30 cellular contexts compared by ENCODE assay signal in genomic region chr11:97974798-97975498, GRCh38.
"Had no signal": no experiment of that assay in that cellular context is flagged by ENCODE, and none has a peak within 500 bp of the region (broad histone marks: within the 10 kb centered on the region; RNA-seq: fewer than 3 reads in every experiment).

No MANE protein-coding gene starts in this region.

- H3K27me3 Mint-ChIP-seq: activated CD4-positive, alpha-beta T cell treated with anti-CD3 and anti-CD28 coated beads, Interleukin-2, amount 10 ng/mL, durations not matched to agents 7 days and 5 days; activated naive CD4-positive, alpha-beta T cell treated with anti-CD3 and anti-CD28 coated beads, Interleukin-2, amount 50 U/mL, for 24 hours; activated naive CD8-positive, alpha-beta T cell treated with anti-CD3 and anti-CD28 coated beads, Interleukin-2, amount 10 ng/mL, durations not matched to agents 7 days and 5 days; activated T-cell treated with anti-CD3 and anti-CD28 coated beads, Interleukin-2, amount 50 U/mL, for 24 hours had no signal

- ATAC-seq: activated CD8-positive, alpha-beta T cell treated with anti-CD3 and anti-CD28 coated beads, Interleukin-2, amount 10 ng/mL, durations not matched to agents 7 days and 5 days; body of pancreas; PC-3; Right ventricle myocardium inferior had no signal

- H3K36me3 ChIP-seq: breast epithelium, Peyer's patch had no signal

- H3K9me3 ChIP-seq: body of pancreas, breast epithelium, Peyer's patch had no signal

- H3K27ac ChIP-seq: body of pancreas, breast epithelium, Peyer's patch, RWPE1 had no signal

- H3K4me1 Mint-ChIP-seq: activated CD4-positive, alpha-beta T cell treated with anti-CD3 and anti-CD28 coated beads, Interleukin-2, amount 10 ng/mL, durations not matched to agents 7 days and 5 days; activated naive CD4-positive, alpha-beta T cell treated with anti-CD3 and anti-CD28 coated beads, Interleukin-2, amount 50 U/mL, for 24 hours; activated naive CD8-positive, alpha-beta T cell treated with anti-CD3 and anti-CD28 coated beads, Interleukin-2, amount 10 ng/mL, durations not matched to agents 7 days and 5 days had no signal

- H3K9me3 Mint-ChIP-seq: activated CD4-positive, alpha-beta T cell treated with anti-CD3 and anti-CD28 coated beads, Interleukin-2, amount 10 ng/mL, durations not matched to agents 7 days and 5 days; activated naive CD4-positive, alpha-beta T cell treated with anti-CD3 and anti-CD28 coated beads, Interleukin-2, amount 50 U/mL, for 24 hours; activated naive CD8-positive, alpha-beta T cell treated with anti-CD3 and anti-CD28 coated beads, Interleukin-2, amount 10 ng/mL, durations not matched to agents 7 days and 5 days had no signal

- DNase-seq: activated CD4-positive, alpha-beta T cell treated with anti-CD3 and anti-CD28 coated beads, Interleukin-2, amount 10 ng/mL, durations not matched to agents 7 days and 5 days; activated CD4-positive, alpha-beta T cell treated with anti-CD3 and anti-CD28 coated beads, Interleukin-2, amount 50 U/mL, for 48 hours; activated CD8-positive, alpha-beta T cell treated with anti-CD3 and anti-CD28 coated beads, Interleukin-2, amount 10 ng/mL, durations not matched to agents 7 days and 5 days; activated gamma-delta T cell; activated naive CD4-positive, alpha-beta T cell treated with Interleukin-2 at 50 U/mL for 16 hours; activated naive CD8-positive, alpha-beta T cell treated with anti-CD3 and anti-CD28 coated beads, Interleukin-2, amount 10 ng/mL, durations not matched to agents 7 days and 5 days; activated T-cell treated with anti-CD3 and anti-CD28 coated beads, Interleukin-2, amount 50 U/mL, for 24 hours; amygdala; body of pancreas; MM.1S; MV-4-11; NCI-H1092; NCI-H146; NCI-H187; NCI-H2029 treated with DMSO at 0.1 percent for 48 hours; NCI-H2107; NCI-H2171; NCI-H510A; NCI-H526; NCI-H748 treated with DMSO at 0.1 percent for 48 hours; NK-92 treated with Interleukin-12 subunit alpha and Interleukin-12 subunit beta, amount 100 ng/mL, for 24 hours; PC-3; Peyer's patch; SIG-M5; T1000 had no signal

- H3K36me3 Mint-ChIP-seq: activated naive CD4-positive, alpha-beta T cell treated with anti-CD3 and anti-CD28 coated beads, Interleukin-2, amount 50 U/mL, for 24 hours; activated naive CD8-positive, alpha-beta T cell treated with anti-CD3 and anti-CD28 coated beads, Interleukin-2, amount 10 ng/mL, durations not matched to agents 7 days and 5 days had no signal

- H3K4me3 Mint-ChIP-seq: activated CD4-positive, alpha-beta T cell treated with anti-CD3 and anti-CD28 coated beads, Interleukin-2, amount 10 ng/mL, durations not matched to agents 7 days and 5 days; activated CD8-positive, alpha-beta T cell treated with anti-CD3 and anti-CD28 coated beads, Interleukin-2, amount 10 ng/mL, durations not matched to agents 7 days and 5 days; activated naive CD4-positive, alpha-beta T cell treated with anti-CD3 and anti-CD28 coated beads, Interleukin-2, amount 50 U/mL, for 24 hours; activated naive CD8-positive, alpha-beta T cell treated with anti-CD3 and anti-CD28 coated beads, Interleukin-2, amount 10 ng/mL, durations not matched to agents 7 days and 5 days; activated T-cell treated with anti-CD3 and anti-CD28 coated beads, Interleukin-2, amount 50 U/mL, for 24 hours had no signal

- H3K4me3 ChIP-seq: body of pancreas, breast epithelium, Peyer's patch had no signal

- H3K27me3 ChIP-seq: body of pancreas, breast epithelium, Peyer's patch had no signal

- H3K27ac Mint-ChIP-seq: activated CD4-positive, alpha-beta T cell treated with anti-CD3 and anti-CD28 coated beads, Interleukin-2, amount 10 ng/mL, durations not matched to agents 7 days and 5 days; activated CD8-positive, alpha-beta T cell treated with anti-CD3 and anti-CD28 coated beads, Interleukin-2, amount 10 ng/mL, durations not matched to agents 7 days and 5 days; activated naive CD4-positive, alpha-beta T cell treated with anti-CD3 and anti-CD28 coated beads, Interleukin-2, amount 50 U/mL, for 24 hours; activated naive CD8-positive, alpha-beta T cell treated with anti-CD3 and anti-CD28 coated beads, Interleukin-2, amount 10 ng/mL, durations not matched to agents 7 days and 5 days; activated T-cell treated with anti-CD3 and anti-CD28 coated beads, Interleukin-2, amount 50 U/mL, for 24 hours; activated T-helper 2 cell treated with anti-CD3 and anti-CD28 coated beads, Interferon-gamma antibody, Interleukin-2, Interleukin-4, amounts not matched to agents 10 μg/mL and 5 μg/mL and 100 μg/mL, durations not matched to agents 14 hours and 24 hours and 36 hours had no signal

- H3K4me1 ChIP-seq: body of pancreas, breast epithelium, Peyer's patch had no signal
